ENCODE assay signal across 24 cellular contexts in genomic region chr19:455031-455705, GRCh38. TPM values are rescaled to one million over a fixed set of nuclear protein-coding genes. Genes with fewer than 3 reads are reported as not detected.
"Had no signal": no experiment of that assay in that cellular context is flagged by ENCODE, and none has a peak within 500 bp of the region (broad histone marks: within the 10 kb centered on the region; RNA-seq: fewer than 3 reads in every experiment).

No MANE protein-coding gene starts in this region.

- H3K27ac ChIP-seq: colonic mucosa, epithelial cell of prostate, gastrocnemius medialis, lower lobe of right lung, pancreas, sigmoid colon, testis, tibial artery had no signal

- H3K4me3 ChIP-seq: colonic mucosa, gastrocnemius medialis, lower lobe of right lung, pancreas, sigmoid colon, testis, tibial artery had no signal

- H3K9me3 Mint-ChIP-seq: stimulated activated effector memory CD8-positive, alpha-beta T cell treated with anti-CD3 and anti-CD28 coated beads, Interleukin-12 subunit alpha, Interleukin-12 subunit beta, amount 100 ng/mL, for 72 hours; type B pancreatic cell had no signal

- H3K4me1 ChIP-seq: colonic mucosa, gastrocnemius medialis, lower lobe of right lung, pancreas, testis had no signal

- H3K4me3 Mint-ChIP-seq: dendritic cell treated with granulocyte-macrophage colony-stimulating factor and Interleukin-4, amounts not matched to agents 40 ng/mL and 50 ng/mL, for 4 days; endodermal cell; naive thymus-derived CD8-positive, alpha-beta T cell; stimulated activated effector memory CD8-positive, alpha-beta T cell treated with anti-CD3 and anti-CD28 coated beads, Interleukin-12 subunit alpha, Interleukin-12 subunit beta, amount 100 ng/mL, for 72 hours; type B pancreatic cell had no signal

- H3K4me1 Mint-ChIP-seq: stimulated activated effector memory CD8-positive, alpha-beta T cell treated with anti-CD3 and anti-CD28 coated beads, Interleukin-12 subunit alpha, Interleukin-12 subunit beta, amount 100 ng/mL, for 72 hours had no signal

- ATAC-seq: esophagus mucosa; gastrocnemius medialis; left ventricle myocardium superior; lower lobe of right lung; naive thymus-derived CD8-positive, alpha-beta T cell; pancreas; stimulated activated naive CD8-positive, alpha-beta T cell treated with anti-CD3 and anti-CD28 coated beads, Interleukin-15, Interleukin-2, amounts not matched to agents 100 U/mL and 50 U/mL, for 24 hours had no signal

- DNase-seq: colonic mucosa; effector CD8-positive, alpha-beta T cell; endodermal cell; foreskin fibroblast; gastrocnemius medialis; head of caudate nucleus; left ventricle myocardium superior; lower lobe of right lung; naive thymus-derived CD8-positive, alpha-beta T cell; occipital lobe; retina; sigmoid colon; stimulated activated CD4-positive, alpha-beta T cell treated with anti-CD3 and anti-CD28 coated beads, Interleukin-2, amount 100 ng/mL, for 24 hours; stimulated activated CD4-positive, alpha-beta T cell treated with anti-CD3 and anti-CD28 coated beads, Interleukin-4, amount 100 ng/mL, for 24 hours; stimulated activated naive CD8-positive, alpha-beta T cell treated with anti-CD3 and anti-CD28 coated beads, Interleukin-15, Interleukin-2, amounts not matched to agents 100 U/mL and 50 U/mL, for 24 hours; substantia nigra; testis; tibial artery had no signal

- H3K27ac Mint-ChIP-seq: dendritic cell treated with granulocyte-macrophage colony-stimulating factor and Interleukin-4, amounts not matched to agents 40 ng/mL and 50 ng/mL, for 4 days; endodermal cell; stimulated activated effector memory CD8-positive, alpha-beta T cell treated with anti-CD3 and anti-CD28 coated beads, Interleukin-12 subunit alpha, Interleukin-12 subunit beta, amount 100 ng/mL, for 72 hours; type B pancreatic cell had no signal

- H3K9me3 ChIP-seq: colonic mucosa, gastrocnemius medialis, lower lobe of right lung, pancreas, sigmoid colon, testis, tibial artery had no signal

- H3K36me3 ChIP-seq: colonic mucosa, gastrocnemius medialis, pancreas, sigmoid colon, tibial artery had no signal

- H3K27me3 ChIP-seq: colonic mucosa, pancreas, sigmoid colon, testis had no signal

- H3K36me3 Mint-ChIP-seq: naive thymus-derived CD8-positive, alpha-beta T cell; stimulated activated effector memory CD8-positive, alpha-beta T cell treated with anti-CD3 and anti-CD28 coated beads, Interleukin-12 subunit alpha, Interleukin-12 subunit beta, amount 100 ng/mL, for 72 hours had no signal

RNA-seq across cellular contexts. Expression of gene C2CD4C, which starts 46.2 kb away (rescaled TPM):
- total RNA-seq: naive thymus-derived CD8-positive, alpha-beta T cell had no signal
- polyA plus RNA-seq: naive thymus-derived CD8-positive, alpha-beta T cell had no signal
